In the genomic region with DNA sequence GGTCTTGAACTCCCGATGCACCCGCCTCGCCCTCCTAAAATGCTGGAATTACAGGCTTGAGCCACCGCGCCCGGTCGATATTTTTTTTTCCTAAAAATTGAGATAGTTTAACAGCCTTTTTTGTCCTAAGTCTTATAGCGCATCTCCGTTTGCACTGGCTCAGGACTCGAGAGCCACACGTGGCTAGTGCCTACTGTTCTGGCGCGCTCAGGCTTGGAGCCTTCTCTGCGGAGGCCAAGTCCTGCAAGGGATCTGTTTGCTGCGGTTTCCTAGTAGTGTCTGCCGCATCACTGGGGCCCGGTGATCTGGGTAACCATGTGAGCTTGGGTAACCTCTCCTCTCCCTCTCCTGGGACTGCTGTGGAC, we compare ENCODE assay signal across 8 cellular contexts. TPM values are rescaled to one million over a fixed set of nuclear protein-coding genes. Genes with fewer than 3 reads are reported as not detected.
DNase-seq lines count a peak whose midpoint lies in the region; ATAC-seq, FAIRE-seq and TF ChIP-seq lines count a peak whose summit lies in the region.

No MANE protein-coding gene starts in this region.

- H3K27ac ChIP-seq in GM23248 (peak overlapping the region; percentile 84), RWPE2 (ENCODE audit: poor library complexity, severe bottlenecking) (peak overlapping the region; percentile 87)

- H2AFZ ChIP-seq in GM23248, result peak overlapping the region; percentile 76

- no peak for TF ChIP-seq CTCF in RWPE2 (IDR thresholded peaks at IDR 0.05; ENCODE audit: poor library complexity, severe bottlenecking)
- no peak for TF ChIP-seq CTCF in osteocyte (IDR thresholded peaks at IDR 0.05)

- H3K4me1 ChIP-seq in GM23248 (ENCODE audit: insufficient read depth), result peaks cover 41% of the 10 kb centered on the region
- peaks cover 15% of the 10 kb centered on the region for H3K4me1 ChIP-seq in RWPE2 (ENCODE audit: insufficient read depth, poor library complexity, severe bottlenecking)

- 2 to 6% methylated on average over 17 of the region's 17 CpGs for WGBS in GM23248 (ENCODE audit: low coverage in 1 of 2, low lambda C conversion rate in 2 of 2, missing lambda C conversion rate in 2 of 2), 2 experiments

- H3K79me2 ChIP-seq in GM23248 (ENCODE audit: insufficient read depth), result peaks cover 40% of the 10 kb centered on the region

- no peaks in the 10 kb centered on the region for H3K9me3 Mint-ChIP-seq in osteocyte (ENCODE audit: unreplicated experiment)

- H3K9me2 ChIP-seq in GM23248 (ENCODE audit: insufficient read depth), result no peaks in the 10 kb centered on the region

- H3K4me1 Mint-ChIP-seq in osteocyte (ENCODE audit: unreplicated experiment), result peaks cover 31% of the 10 kb centered on the region

- H3K4me3 ChIP-seq in GM23248, result peak overlapping the region; percentile 87
- H3K4me3 ChIP-seq in RWPE2 (ENCODE audit: severe bottlenecking), result peak overlapping the region; percentile 87

- ATAC-seq in RWPE2 (ENCODE audit: low read depth), result peak; percentile 19; the same call in 2 of the 3 replicates
- ATAC-seq in esophagus mucosa, result peak; percentile 30
- no peak for ATAC-seq in HG02885 (IDR thresholded peaks at IDR 0.05; ENCODE audit: poor library complexity, unreplicated experiment)

- H4K20me1 ChIP-seq in GM23248 (ENCODE audit: insufficient read depth), result no peaks in the 10 kb centered on the region

- H3K36me3 ChIP-seq in GM23248 (ENCODE audit: low read depth) (peaks cover 18% of the 10 kb centered on the region), RWPE2 (ENCODE audit: low read depth) (peaks cover 26% of the 10 kb centered on the region)

- peak overlapping the region; percentile 96 for H3K9ac ChIP-seq in GM23248

- H3K36me3 Mint-ChIP-seq in osteocyte (ENCODE audit: unreplicated experiment), result peaks cover 14% of the 10 kb centered on the region

- H3K27me3 Mint-ChIP-seq in osteocyte (ENCODE audit: unreplicated experiment), result no peaks in the 10 kb centered on the region

- FAIRE-seq in urothelium cell line (lab: Jason Lieb, UNC), result no peak
- no peak for FAIRE-seq in RCC 7860 (lab: Jason Lieb, UNC)

- H3K4me3 Mint-ChIP-seq in osteocyte (ENCODE audit: unreplicated experiment), result peak overlapping the region; percentile 85

- H3K27me3 ChIP-seq in GM23248 (replicated peaks; ENCODE audit: insufficient read depth) (no peaks in the 10 kb centered on the region), RWPE2 (ENCODE audit: insufficient read depth, poor library complexity, severe bottlenecking) (no peaks in the 10 kb centered on the region)

- peak overlapping the region; percentile 88 for H3K27ac Mint-ChIP-seq in osteocyte (ENCODE audit: unreplicated experiment)

- peaks cover 42% of the 10 kb centered on the region for H3F3A ChIP-seq in GM23248 (ENCODE audit: insufficient read depth)

- no peaks in the 10 kb centered on the region for H3K9me3 ChIP-seq in GM23248 (ENCODE audit: low read depth)
- H3K9me3 ChIP-seq in RWPE2 (ENCODE audit: severe bottlenecking), result no peaks in the 10 kb centered on the region

- DNase-seq in GM23248 (peak; percentile 90), RWPE2 (ENCODE audit: low spot score) (no peak), osteocyte (ENCODE audit: extremely low spot score, unreplicated experiment) (no peak), NOMO-1 treated with DMSO at 0.1 percent for 48 hours (lab: John Stamatoyannopoulos, UW; ENCODE audit: unreplicated experiment) (no peak), urothelium cell line (ENCODE audit: low spot score) (no peak), RCC 7860 (ENCODE audit: low spot score) (no peak)

- H3K4me2 ChIP-seq in GM23248 (ENCODE audit: unreplicated experiment), result peak overlapping the region; percentile 71

- in situ Hi-C loops in GM23248 (cut with MboI), result no loop called here

RNA-seq across cellular contexts. Expression of a gene that starts 0.8 kb away (rescaled TPM):
- 57.9 and 59.8 TPM in 2 replicates for total RNA-seq in GM23248 (2014; rRNA removed; shearing (Covaris generic))
- 48.0 and 49.6 TPM in 2 replicates for polyA plus RNA-seq in GM23248 (2016; fragmentation: Nextera tagmentation; extraction: Ambion mirVana)
- total RNA-seq in esophagus mucosa, result 96.5 TPM
- 64.6 and 69.2 TPM in 2 replicates for total RNA-seq in osteocyte

RNA-seq across cellular contexts. Expression of a gene that starts 39.9 kb away (rescaled TPM):
- 21.8 and 26.8 TPM in 2 replicates for total RNA-seq in GM23248 (2014; rRNA removed; shearing (Covaris generic))
- polyA plus RNA-seq in GM23248 (2016; fragmentation: Nextera tagmentation; extraction: Ambion mirVana), result 19.4 and 23.0 TPM in 2 replicates
- total RNA-seq in esophagus mucosa (15.2 TPM), osteocyte (19.8 and 24.0 TPM in 2 replicates)

RNA-seq across cellular contexts. Expression of a gene that starts 44.9 kb away (rescaled TPM):
- 633 and 640 TPM in 2 replicates for total RNA-seq in GM23248 (2014; rRNA removed; shearing (Covaris generic))
- polyA plus RNA-seq in GM23248 (2016; fragmentation: Nextera tagmentation; extraction: Ambion mirVana), result 443 and 482 TPM in 2 replicates
- total RNA-seq in esophagus mucosa, result 26.5 TPM
- total RNA-seq in osteocyte, result 204 and 217 TPM in 2 replicates

RNA-seq across cellular contexts. Expression of a gene that starts 53.2 kb away (rescaled TPM):
- 100 and 116 TPM in 2 replicates for total RNA-seq in GM23248 (2014; rRNA removed; shearing (Covaris generic))
- polyA plus RNA-seq in GM23248 (2016; fragmentation: Nextera tagmentation; extraction: Ambion mirVana), result 10.5 and 10.7 TPM in 2 replicates
- 26.3 TPM for total RNA-seq in esophagus mucosa
- total RNA-seq in osteocyte, result 45.1 and 46.9 TPM in 2 replicates
